ENCODE assay signal across 10 cellular contexts in the genomic region with DNA sequence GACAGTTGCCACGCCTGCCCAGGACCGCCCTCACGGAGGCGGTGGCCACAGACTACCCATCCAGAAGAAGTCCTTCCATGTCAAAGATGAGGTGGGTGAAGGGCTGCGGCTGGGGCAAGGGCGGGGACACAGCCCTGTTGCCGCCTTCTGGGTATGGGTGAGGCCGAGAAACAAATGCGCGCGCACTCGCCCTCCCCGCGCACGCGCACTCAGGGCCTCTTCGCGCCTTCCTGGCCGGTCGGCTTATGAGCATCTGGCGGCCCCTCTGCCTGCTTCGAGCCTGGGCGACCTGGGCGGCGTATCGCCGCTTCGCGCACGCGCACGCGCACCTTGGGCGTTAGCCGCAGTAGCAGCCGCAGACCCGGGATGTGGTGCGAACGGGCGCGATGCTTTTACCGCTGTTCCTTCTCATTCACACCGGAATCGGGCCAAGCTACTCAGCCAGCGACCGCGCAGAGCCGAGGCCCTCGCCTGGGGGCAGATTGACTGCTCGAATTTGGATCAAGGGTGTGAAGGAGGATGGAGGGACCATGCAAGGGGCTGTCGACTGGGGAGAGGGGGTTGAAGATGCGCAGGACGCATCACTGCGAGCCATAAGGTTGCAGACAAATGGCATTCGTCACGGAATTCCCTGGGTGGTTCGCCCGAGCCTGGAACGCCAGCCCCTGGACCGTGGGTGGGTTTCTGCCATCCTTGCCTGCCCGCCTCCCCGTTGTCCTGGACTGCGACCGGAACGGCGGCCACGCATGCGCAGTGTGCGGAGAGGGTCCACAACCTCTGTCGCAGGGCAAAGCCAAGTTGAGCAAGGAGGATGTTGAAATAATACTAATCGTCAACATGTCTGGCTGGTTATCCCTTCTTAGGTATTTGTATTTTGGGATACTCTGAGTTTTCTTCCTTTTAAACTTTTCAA.
DNase-seq lines count a peak whose midpoint lies in the region; ATAC-seq and TF ChIP-seq lines count a peak whose summit lies in the region.
"Had no signal": no experiment of that assay in that cellular context is flagged by ENCODE, and none has a peak within 500 bp of the region (broad histone marks: within the 10 kb centered on the region; RNA-seq: fewer than 3 reads in every experiment).

No MANE protein-coding gene starts in this region.

- peak; percentile 29 for DNase-seq in G401 (ENCODE audit: low spot score)
- peak; percentile 84 for DNase-seq in epithelial cell of esophagus (ENCODE audit: low read depth)
- DNase-seq in stimulated activated CD4-positive, alpha-beta T cell treated with anti-CD3 and anti-CD28 coated beads, Interleukin-1b, Interleukin-23, amount 100 ng/mL, for 48 hours, result peak; percentile 74
- DNase-seq in HT-29 (ENCODE audit: low spot score), result no peak
- DNase-seq in midbrain (lab: John Stamatoyannopoulos, UW), result no peak
- DNase-seq: immature natural killer cell, NCI-H524 treated with DMSO at 0.1 percent for 48 hours had no signal

- in situ Hi-C loops in G401 (cut with HindIII; ENCODE audit: low sequenced_read_pairs), result no loop called here

- peak overlapping the region; percentile 43 for H3K4me3 ChIP-seq in epithelial cell of esophagus (ENCODE audit: low read length)

- no peak for TF ChIP-seq CTCF in epithelial cell of esophagus (IDR thresholded peaks at IDR 0.05; ENCODE audit: insufficient read depth, low read depth, low read length, missing control alignments)

- peak; percentile 85 to 87 for ATAC-seq in activated CD4-positive, CD25-positive, alpha-beta regulatory T cell treated with anti-CD3 and anti-CD28 coated beads, Interleukin-2, amount 50 U/mL, for 24 hours
- ATAC-seq in HG02884 (IDR thresholded peaks at IDR 0.05; ENCODE audit: unreplicated experiment) (no peak), HG03520 (IDR thresholded peaks at IDR 0.05; ENCODE audit: unreplicated experiment) (no peak)

Comparison
In these comparisons a context has a peak if more than half of its experiments do, and no peak if none do; other contexts are left out.
1. DNase-seq: peak in G401 (single experiment), epithelial cell of esophagus (single experiment) and stimulated activated CD4-positive, alpha-beta T cell treated with anti-CD3 and anti-CD28 coated beads, Interleukin-1b, Interleukin-23, amount 100 ng/mL, for 48 hours (single experiment); none in HT-29 (single experiment) and midbrain (single experiment).
2. ATAC-seq: peak in activated CD4-positive, CD25-positive, alpha-beta regulatory T cell treated with anti-CD3 and anti-CD28 coated beads, Interleukin-2, amount 50 U/mL, for 24 hours (2 of 2); none in HG02884 (single experiment) and HG03520 (single experiment).